Comparison of ENCODE assay signal across 12 cellular contexts in genomic region chr21:42539931-42540343, GRCh38. TPM values are rescaled to one million over a fixed set of nuclear protein-coding genes. Genes with fewer than 3 reads are reported as not detected.
DNase-seq lines count a peak whose midpoint lies in the region; ATAC-seq and TF ChIP-seq lines count a peak whose summit lies in the region.
"Had no signal": no experiment of that assay in that cellular context is flagged by ENCODE, and none has a peak within 500 bp of the region (broad histone marks: within the 10 kb centered on the region; RNA-seq: fewer than 3 reads in every experiment).

No MANE protein-coding gene starts in this region.

- POLR2A ChIA-PET in activated CD4-positive, alpha-beta T cell treated with anti-CD3 and anti-CD28 coated beads, Interleukin-2, amount 10 ng/mL, durations not matched to agents 7 days and 5 days (lab: Charles Lee): no interaction called here

- in situ Hi-C loops in gastrocnemius medialis (cut with MboI; ENCODE audit: low sequenced_read_pairs in 4 of 4): no loop called here

- TF ChIP-seq CTCF in Peyer's patch (IDR thresholded peaks at IDR 0.05) (no peak), fibroblast of mammary gland (conservative IDR thresholded peaks at IDR 0.05; ENCODE audit: control insufficient read depth, insufficient read depth, low read depth, low read length) (peak; percentile 4), upper lobe of right lung (IDR thresholded peaks at IDR 0.05) (no peak), gastrocnemius medialis (IDR thresholded peaks at IDR 0.05 in 4 of 5, conservative IDR thresholded peaks at IDR 0.05 in 1 of 5) (no peak)

- ATAC-seq in upper lobe of right lung: peak; percentile 37
- no peak for ATAC-seq in gastrocnemius medialis
- no peak for ATAC-seq in GM21528 (IDR thresholded peaks at IDR 0.05; ENCODE audit: low FRiP score, unreplicated experiment)

- H3K9me3 ChIP-seq in Peyer's patch (no peaks in the 10 kb centered on the region), upper lobe of right lung (no peaks in the 10 kb centered on the region), gastrocnemius medialis (no peaks in the 10 kb centered on the region)
- H3K9me3 ChIP-seq: MG63, suprapubic skin had no signal

- no peaks in the 10 kb centered on the region for H3K27me3 Mint-ChIP-seq in activated CD4-positive, alpha-beta T cell treated with anti-CD3 and anti-CD28 coated beads, Interleukin-2, amount 10 ng/mL, durations not matched to agents 7 days and 5 days

- H3K36me3 ChIP-seq in Peyer's patch (peaks cover 0 to 80% (median 0%) of the 10 kb centered on the region in 3 donors), upper lobe of right lung (peaks cover 58% of the 10 kb centered on the region), gastrocnemius medialis (peaks cover 0 to 18% of the 10 kb centered on the region in 2 donors)
- H3K36me3 ChIP-seq: MG63 had no signal

- peaks cover 9% of the 10 kb centered on the region for H3K36me3 Mint-ChIP-seq in activated CD4-positive, alpha-beta T cell treated with anti-CD3 and anti-CD28 coated beads, Interleukin-2, amount 10 ng/mL, durations not matched to agents 7 days and 5 days (ENCODE audit: low read depth)

- H3K4me3 ChIP-seq in Peyer's patch (no peak overlapping the region), fibroblast of mammary gland (ENCODE audit: control insufficient read depth, low read depth, low read length) (no peak overlapping the region), upper lobe of right lung (no peak overlapping the region), gastrocnemius medialis (no peak overlapping the region)
- H3K4me3 ChIP-seq: MG63, suprapubic skin had no signal

- CTCF ChIA-PET in activated CD4-positive, alpha-beta T cell treated with anti-CD3 and anti-CD28 coated beads, Interleukin-2, amount 10 ng/mL, durations not matched to agents 7 days and 5 days (lab: Charles Lee): interaction anchor here (2.3 kb wide), 1 partner anchor 17 kb away, joined by 6 read pairs; no protein-coding TSS in a partner anchor

- H3K27me3 ChIP-seq in Peyer's patch: no peaks in the 10 kb centered on the region
- no peaks in the 10 kb centered on the region for H3K27me3 ChIP-seq in upper lobe of right lung
- no peaks in the 10 kb centered on the region for H3K27me3 ChIP-seq in gastrocnemius medialis
- H3K27me3 ChIP-seq: MG63, suprapubic skin had no signal

- intact Hi-C loops in upper lobe of right lung (cut with DNase I): no loop called here
- intact Hi-C loops in gastrocnemius medialis (cut with DNase I; ENCODE audit: low total_unique reads): loop anchor here (10.0 kb wide), 1 partner anchor 205 kb away; no protein-coding TSS in a partner anchor

- H3K9me3 Mint-ChIP-seq in activated CD4-positive, alpha-beta T cell treated with anti-CD3 and anti-CD28 coated beads, Interleukin-2, amount 10 ng/mL, durations not matched to agents 7 days and 5 days: no peaks in the 10 kb centered on the region

- no peak overlapping the region for H3K4me3 Mint-ChIP-seq in activated CD4-positive, alpha-beta T cell treated with anti-CD3 and anti-CD28 coated beads, Interleukin-2, amount 10 ng/mL, durations not matched to agents 7 days and 5 days

- no peak for DNase-seq in activated CD4-positive, alpha-beta T cell treated with anti-CD3 and anti-CD28 coated beads, Interleukin-2, amount 10 ng/mL, durations not matched to agents 7 days and 5 days
- DNase-seq in activated CD4-positive, alpha-beta T cell treated with anti-CD3 and anti-CD28 coated beads, Interleukin-2, amount 50 U/mL, for 48 hours: no peak
- DNase-seq in Peyer's patch (peak in 2 of 3 donors; percentile 23 to 35), fibroblast of mammary gland (ENCODE audit: low read depth) (no peak), upper lobe of right lung (peak; percentile 67), hypothalamus (lab: John Stamatoyannopoulos, UW) (no peak), gastrocnemius medialis (no peak)
- DNase-seq: mammary epithelial cell, MG63 had no signal

- H3K27ac Mint-ChIP-seq in activated CD4-positive, alpha-beta T cell treated with anti-CD3 and anti-CD28 coated beads, Interleukin-2, amount 10 ng/mL, durations not matched to agents 7 days and 5 days: peak overlapping the region; percentile 43

- H3K27ac ChIP-seq in Peyer's patch: no peak overlapping the region
- H3K27ac ChIP-seq in upper lobe of right lung: no peak overlapping the region
- H3K27ac ChIP-seq in gastrocnemius medialis: no peak overlapping the region
- H3K27ac ChIP-seq: suprapubic skin had no signal

- TF ChIP-seq POLR2A in Peyer's patch (IDR thresholded peaks at IDR 0.05) (no peak), gastrocnemius medialis (IDR thresholded peaks at IDR 0.05) (no peak)

- H3K4me1 Mint-ChIP-seq in activated CD4-positive, alpha-beta T cell treated with anti-CD3 and anti-CD28 coated beads, Interleukin-2, amount 10 ng/mL, durations not matched to agents 7 days and 5 days: peaks cover 4% of the 10 kb centered on the region

- peaks cover 0 to 22% (median 8%) of the 10 kb centered on the region in 4 donors for H3K4me1 ChIP-seq in Peyer's patch
- no peaks in the 10 kb centered on the region for H3K4me1 ChIP-seq in upper lobe of right lung
- peaks cover 6 to 16% of the 10 kb centered on the region in 2 donors for H3K4me1 ChIP-seq in gastrocnemius medialis
- H3K4me1 ChIP-seq: suprapubic skin had no signal

RNA-seq across cellular contexts. Expression of gene SLC37A1, which starts 26.3 kb away (rescaled TPM):
- 10 to 100 TPM; 19.2 to 20.2 TPM for total RNA-seq in activated CD4-positive, alpha-beta T cell treated with anti-CD3 and anti-CD28 coated beads, Interleukin-2, amount 10 ng/mL, durations not matched to agents 7 days and 5 days
- 100 to 1,000 TPM in 3 of 4 donors, 10 to 100 TPM in 1; 66.0 to 249 (median 195) TPM for total RNA-seq in Peyer's patch
- 21.6 TPM for total RNA-seq in upper lobe of right lung
- 10 to 100 TPM in 2 of 4 donors, 1 to 10 TPM in 2; 8.3 to 16.1 (median 12.4) TPM for total RNA-seq in gastrocnemius medialis

RNA-seq across cellular contexts. Expression of gene RSPH1, which starts 43.9 kb away (rescaled TPM):
- not detected for total RNA-seq in activated CD4-positive, alpha-beta T cell treated with anti-CD3 and anti-CD28 coated beads, Interleukin-2, amount 10 ng/mL, durations not matched to agents 7 days and 5 days
- total RNA-seq in Peyer's patch (10 to 100 TPM in 1 of 4 donors, 1 to 10 TPM in 3; 2.5 to 11.0 (median 6.7) TPM), upper lobe of right lung (0.84 TPM), gastrocnemius medialis (under 1 TPM in 1 of 4 donors, not detected in 3; 0.29 TPM)
- total RNA-seq: activated CD8-positive, alpha-beta memory T cell treated with anti-CD3 and anti-CD28 coated beads for 36 hours had no signal

Comparison
In these comparisons a context has a peak if more than half of its experiments do, and no peak if none do; other contexts are left out.
1. DNase-seq: peak in Peyer's patch (2 of 3) and upper lobe of right lung (single experiment); none in activated CD4-positive, alpha-beta T cell treated with anti-CD3 and anti-CD28 coated beads, Interleukin-2, amount 10 ng/mL, durations not matched to agents 7 days and 5 days (single experiment), activated CD4-positive, alpha-beta T cell treated with anti-CD3 and anti-CD28 coated beads, Interleukin-2, amount 50 U/mL, for 48 hours (0 of 2), fibroblast of mammary gland (single experiment), hypothalamus (0 of 51) and gastrocnemius medialis (0 of 2).